Comparison of ENCODE assay signal across 20 cellular contexts in genomic region chr22:47878460-47878859, GRCh38.
"Had no signal": no experiment of that assay in that cellular context is flagged by ENCODE, and none has a peak within 500 bp of the region (broad histone marks: within the 10 kb centered on the region; RNA-seq: fewer than 3 reads in every experiment).

No MANE protein-coding gene starts in this region.

- DNase-seq: effector memory CD4-positive, alpha-beta T cell; gastrocnemius medialis; glutamatergic neuron; immature natural killer cell; kidney; left cardiac atrium; left ventricle myocardium superior; mesendoderm; naive B cell; sigmoid colon; stimulated activated CD4-positive, alpha-beta T cell treated with anti-CD3 and anti-CD28 coated beads, Interleukin-2, amount 100 ng/mL, for 24 hours; stimulated activated naive CD4-positive, alpha-beta T cell; stomach; substantia nigra; transverse colon had no signal

- FAIRE-seq: endometrium, kidney had no signal

- H2AFZ ChIP-seq: parathyroid adenoma had no signal

- H3K79me2 ChIP-seq: parathyroid adenoma had no signal

- H3K36me3 ChIP-seq: gastrocnemius medialis, sigmoid colon, stomach, thoracic aorta, transverse colon had no signal

- H3K9me3 ChIP-seq: gastrocnemius medialis, sigmoid colon, stomach, thoracic aorta, transverse colon had no signal

- H3K4me1 ChIP-seq: gastrocnemius medialis, parathyroid adenoma, sigmoid colon, stomach, transverse colon had no signal

- H3K4me3 ChIP-seq: gastrocnemius medialis, lung, sigmoid colon, skin epidermis, stomach, thoracic aorta, transverse colon had no signal

- H3K27ac ChIP-seq: gastrocnemius medialis, parathyroid adenoma, sigmoid colon, skin epidermis, stomach, thoracic aorta, transverse colon had no signal

- H3K9ac ChIP-seq: parathyroid adenoma had no signal
